Comparison of ENCODE assay signal across 1 cellular context in the genomic region with DNA sequence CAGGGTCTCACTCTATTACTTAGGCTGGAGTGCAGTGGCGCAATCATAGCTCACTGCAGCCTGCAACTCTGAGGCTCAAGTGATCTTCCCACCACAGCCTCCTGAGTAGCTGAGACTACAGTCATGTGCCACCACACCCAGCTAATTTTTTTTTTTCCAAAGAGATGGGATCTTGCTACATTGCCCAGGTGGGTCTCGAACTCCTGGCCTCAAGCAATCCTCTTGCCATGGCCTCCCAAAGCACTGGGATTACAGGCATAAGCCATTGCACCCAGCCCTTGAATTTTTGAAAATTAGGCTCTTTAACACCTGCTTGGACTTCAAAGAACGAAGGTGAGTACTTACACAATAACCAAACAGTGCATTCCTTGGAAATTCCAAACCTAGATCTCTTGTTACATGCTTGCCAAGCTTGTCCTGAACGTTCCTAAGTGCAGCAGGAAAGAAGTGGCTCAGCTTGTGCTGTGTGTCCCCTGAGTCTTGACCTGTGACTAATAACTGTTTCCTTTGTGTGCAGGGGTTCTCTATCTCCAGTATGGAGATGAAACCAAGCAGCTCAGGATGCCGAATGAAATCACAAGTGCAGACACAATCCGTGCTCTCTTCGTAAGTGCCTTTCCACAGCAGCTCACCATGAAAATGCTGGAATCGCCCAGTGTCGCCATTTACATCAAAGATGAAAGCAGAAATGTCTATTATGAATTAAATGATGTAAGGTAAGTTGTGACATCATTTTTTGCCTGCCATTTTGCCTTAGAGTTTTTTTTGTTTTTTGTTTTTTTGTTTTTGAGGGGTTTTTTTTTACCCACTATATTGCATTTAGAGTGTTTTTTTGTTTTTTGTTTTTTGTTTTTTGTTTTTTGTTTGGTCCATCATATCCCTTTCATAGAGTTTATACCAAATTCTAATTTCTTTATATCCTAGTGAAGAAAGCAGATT.
TF ChIP-seq lines count a peak whose summit lies in the region.

No MANE protein-coding gene starts in this region.

TF ChIP-seq in endothelial cell of umbilical vein, 7 proteins besides CTCF, POLR2A, EP300 and RAD21:
- TF ChIP-seq POLR2AphosphoS5 (IDR thresholded peaks at IDR 0.05; ENCODE audit: insufficient read depth, low read depth, low read length) (no peak), FOS (IDR thresholded peaks at IDR 0.05; ENCODE audit: borderline replicate concordance, insufficient read depth, low read length) (no peak), EZH2 (IDR thresholded peaks at IDR 0.05; ENCODE audit: borderline replicate concordance, low read depth, low read length, severe bottlenecking) (no peak), MYC (IDR thresholded peaks at IDR 0.05; ENCODE audit: low read depth, low read length) (no peak), JUN (IDR thresholded peaks at IDR 0.05; ENCODE audit: borderline replicate concordance, insufficient read depth, insufficient read length, low read depth) (no peak), GATA2 (IDR thresholded peaks at IDR 0.05; ENCODE audit: insufficient read depth, insufficient read length, low read depth, low read length) (no peak)
- TF ChIP-seq, protein P1, sequence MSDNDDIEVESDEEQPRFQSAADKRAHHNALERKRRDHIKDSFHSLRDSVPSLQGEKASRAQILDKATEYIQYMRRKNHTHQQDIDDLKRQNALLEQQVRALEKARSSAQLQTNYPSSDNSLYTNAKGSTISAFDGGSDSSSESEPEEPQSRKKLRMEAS (IDR thresholded peaks at IDR 0.05; ENCODE audit: insufficient read depth, insufficient read length) = no peak
